ENCODE assay signal across 8 cellular contexts in the genomic region with DNA sequence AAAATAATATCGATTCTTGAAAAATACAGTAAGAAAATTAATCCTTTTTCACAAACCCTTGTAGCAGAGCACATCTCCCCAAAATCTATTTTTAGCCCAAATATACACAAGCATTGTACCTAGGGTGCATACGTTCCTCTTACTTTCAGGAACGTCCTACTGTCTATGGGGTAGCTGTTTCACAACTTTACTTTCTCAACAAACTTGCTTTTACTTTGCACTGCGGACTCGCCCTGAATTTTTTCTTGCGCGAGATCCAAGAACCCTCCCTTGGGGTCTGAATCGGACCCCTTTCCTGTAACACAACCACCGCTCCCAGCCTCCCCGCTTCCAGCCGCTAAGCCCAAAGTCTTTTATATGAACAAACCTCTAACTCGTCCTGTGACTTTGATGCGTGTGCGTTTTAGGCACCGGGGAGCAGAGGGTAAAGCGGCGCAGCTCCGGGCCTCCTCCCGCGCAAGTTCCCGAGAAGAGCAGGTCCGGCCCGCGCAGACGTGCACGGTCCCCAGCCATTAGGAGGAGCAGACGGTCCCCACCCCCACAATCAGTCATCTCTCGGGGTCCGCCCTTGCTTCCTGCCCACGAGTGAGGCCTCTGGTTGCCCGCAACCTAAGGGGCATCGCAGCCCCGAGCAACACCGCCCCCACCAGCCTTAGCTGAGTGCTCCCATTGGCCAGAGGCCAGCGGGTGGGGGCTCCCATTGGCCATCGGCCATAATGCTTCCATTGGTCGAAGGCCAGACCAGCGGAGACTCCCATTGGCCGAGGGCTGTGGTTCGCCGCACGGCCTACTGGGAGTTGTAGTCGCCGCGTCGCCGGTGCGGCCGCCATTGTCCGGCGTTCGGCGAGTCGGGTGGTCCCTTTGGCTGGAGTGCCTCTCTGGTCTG. TPM values are rescaled to one million over a fixed set of nuclear protein-coding genes. Genes with fewer than 3 reads are reported as not detected.
DNase-seq lines count a peak whose midpoint lies in the region; ATAC-seq and TF ChIP-seq lines count a peak whose summit lies in the region.

A gene (plus strand): TSS at position 800 of the 886 bp plus-strand sequence. CDS start 127 bp downstream, outside the sequence.

- POLR2A ChIA-PET in activated CD4-positive, alpha-beta T cell treated with anti-CD3 and anti-CD28 coated beads, Interleukin-2, amount 10 ng/mL, durations not matched to agents 7 days and 5 days (lab: Charles Lee) = no interaction called here

- H3K36me3 Mint-ChIP-seq in activated CD4-positive, alpha-beta T cell treated with anti-CD3 and anti-CD28 coated beads, Interleukin-2, amount 10 ng/mL, durations not matched to agents 7 days and 5 days (ENCODE audit: low read depth) = peaks cover 55% of the 10 kb centered on the region

- peak within 1 kb of the TSS; percentile 91 for H3K4me3 Mint-ChIP-seq in activated CD4-positive, alpha-beta T cell treated with anti-CD3 and anti-CD28 coated beads, Interleukin-2, amount 10 ng/mL, durations not matched to agents 7 days and 5 days

- H3K4me1 Mint-ChIP-seq in activated CD4-positive, alpha-beta T cell treated with anti-CD3 and anti-CD28 coated beads, Interleukin-2, amount 10 ng/mL, durations not matched to agents 7 days and 5 days = peaks cover 36% of the 10 kb centered on the region

- peaks cover 20% of the 10 kb centered on the region for H3K9me3 Mint-ChIP-seq in activated CD4-positive, alpha-beta T cell treated with anti-CD3 and anti-CD28 coated beads, Interleukin-2, amount 10 ng/mL, durations not matched to agents 7 days and 5 days

- peak within 1 kb of the TSS; percentile 86 for H3K4me3 ChIP-seq in coronary artery

- intact Hi-C loops in left colon (cut with DNase I, micrococcal nuclease) = no loop called here

- peak; percentile 93 for ATAC-seq in GM19351 (IDR thresholded peaks at IDR 0.05; ENCODE audit: unreplicated experiment)
- peak; percentile 96 for ATAC-seq in HG03520 (IDR thresholded peaks at IDR 0.05; ENCODE audit: unreplicated experiment)
- ATAC-seq in left colon = peak; percentile 95

- CTCF ChIA-PET in activated CD4-positive, alpha-beta T cell treated with anti-CD3 and anti-CD28 coated beads, Interleukin-2, amount 10 ng/mL, durations not matched to agents 7 days and 5 days (lab: Charles Lee) = interaction anchor here (0.8 to 1.2 kb wide), 3 partner anchors 9 to 25 kb away, joined by 3 to 4 read pairs (median 3); no protein-coding TSS in a partner anchor

- H3K27ac Mint-ChIP-seq in activated CD4-positive, alpha-beta T cell treated with anti-CD3 and anti-CD28 coated beads, Interleukin-2, amount 10 ng/mL, durations not matched to agents 7 days and 5 days = peak within 1 kb of the TSS; percentile 95

- TF ChIP-seq CTCF in coronary artery (IDR thresholded peaks at IDR 0.05) = no peak

- peak within 1 kb of the TSS; percentile 53 to 91 for H3K27ac ChIP-seq in coronary artery

- no peaks in the 10 kb centered on the region for H3K27me3 Mint-ChIP-seq in activated CD4-positive, alpha-beta T cell treated with anti-CD3 and anti-CD28 coated beads, Interleukin-2, amount 10 ng/mL, durations not matched to agents 7 days and 5 days

- DNase-seq in C1 segment of cervical spinal cord (lab: John Stamatoyannopoulos, UW) (peak; percentile 79 to 98 (median 95)), NCI-H526 treated with DMSO at 0.1 percent for 48 hours (lab: John Stamatoyannopoulos, UW) (peak; percentile 91), coronary artery (ENCODE audit: low spot score) (peak; percentile 98), left colon (peak; percentile 98)
- DNase-seq in activated CD4-positive, alpha-beta T cell treated with anti-CD3 and anti-CD28 coated beads, Interleukin-2, amount 10 ng/mL, durations not matched to agents 7 days and 5 days = peak; percentile 97
- peak; percentile 92 to 96 for DNase-seq in stimulated activated CD4-positive, alpha-beta T cell treated with anti-CD3 and anti-CD28 coated beads, Interleukin-1b, Interleukin-23, amount 100 ng/mL, for 4 hours (ENCODE audit: low read depth in 2 of 2)

RNA-seq across cellular contexts. Expression of the gene that starts here (rescaled TPM):
- total RNA-seq in activated CD4-positive, alpha-beta T cell treated with anti-CD3 and anti-CD28 coated beads, Interleukin-2, amount 10 ng/mL, durations not matched to agents 7 days and 5 days = 1 to 10 TPM; 5.1 to 5.4 TPM
- 1 to 10 TPM; 3.5 to 4.1 TPM for total RNA-seq in left colon

Comparison
In these comparisons a context has a peak if more than half of its experiments do, and no peak if none do; other contexts are left out.
1. Peak in every context shown above with its lines: DNase-seq, ATAC-seq, H3K4me3 ChIP-seq and H3K27ac ChIP-seq.